ENCODE assay signal across 26 cellular contexts in the genomic region with DNA sequence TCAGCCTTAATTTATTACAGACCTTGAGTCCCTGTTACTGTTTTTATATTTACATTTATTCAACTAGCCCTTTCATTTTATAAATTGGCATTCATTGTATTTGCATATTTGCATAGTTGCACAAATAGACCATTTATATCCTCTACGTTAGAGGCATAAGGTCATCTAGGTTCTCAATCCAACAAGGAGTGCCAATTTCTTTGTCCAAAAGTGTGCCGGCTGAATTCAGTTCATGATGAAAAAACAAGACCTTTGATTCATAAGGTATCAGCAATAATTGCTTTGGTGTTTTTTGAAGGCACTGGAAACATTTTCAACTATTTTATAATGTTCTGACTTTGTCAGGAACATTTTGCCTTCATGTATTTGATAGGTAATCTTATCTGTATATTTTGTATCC. TPM values are rescaled to one million over a fixed set of nuclear protein-coding genes. Genes with fewer than 3 reads are reported as not detected.
"Had no signal": no experiment of that assay in that cellular context is flagged by ENCODE, and none has a peak within 500 bp of the region (broad histone marks: within the 10 kb centered on the region; RNA-seq: fewer than 3 reads in every experiment).

No MANE protein-coding gene starts in this region.

- DNase-seq: activated CD4-positive, alpha-beta T cell treated with anti-CD3 and anti-CD28 coated beads for 48 hours; activated CD4-positive, alpha-beta T cell treated with anti-CD3 and anti-CD28 coated beads, Interleukin-2, amount 50 U/mL, for 4 hours; activated CD4-positive, CD25-positive, alpha-beta regulatory T cell treated with anti-CD3 and anti-CD28 coated beads, Interleukin-2, amount 50 U/mL, for 72 hours; activated CD8-positive, alpha-beta memory T cell treated with anti-CD3 and anti-CD28 coated beads, Interleukin-2, amount 50 U/mL, for 48 hours; activated CD8-positive, alpha-beta T cell treated with anti-CD3 and anti-CD28 coated beads, Interleukin-2, amount 10 ng/mL, durations not matched to agents 7 days and 5 days; activated effector memory CD4-positive, alpha-beta T cell treated with Interleukin-2 at 50 U/mL for 16 hours; activated naive CD4-positive, alpha-beta T cell; activated T-cell treated with anti-CD3 and anti-CD28 coated beads, Interleukin-2, amount 50 U/mL, for 1 hour; aorta; central memory CD4-positive, alpha-beta T cell; Kasumi-1; KBM-7; NCI-H1092; NCI-H1417; NCI-H1930; NCI-H510A treated with DMSO at 0.1 percent for 48 hours; PC-9; SHP77 treated with DMSO at 0.1 percent for 48 hours had no signal

- H3K27ac Mint-ChIP-seq: activated CD8-positive, alpha-beta T cell treated with anti-CD3 and anti-CD28 coated beads, Interleukin-2, amount 10 ng/mL, durations not matched to agents 7 days and 5 days; activated naive CD4-positive, alpha-beta T cell treated with anti-CD3 and anti-CD28 coated beads, Interleukin-2, amount 50 U/mL, for 24 hours; activated T-helper 1 cell treated with anti-CD3 and anti-CD28 coated beads, Interleukin-12 subunit alpha, Interleukin-12 subunit beta, Interleukin-2, Interleukin-4 antibody, amounts not matched to agents 30 ng/mL and 10 ng/mL and 1 ng/mL, durations not matched to agents 14 hours and 24 hours and 36 hours; T-helper 1 cell treated with Interleukin-12 subunit alpha and Interleukin-12 subunit beta and Interleukin-4 antibody, amounts not matched to agents 30 μg/mL and 1 μg/mL, for 36 hours had no signal

- H3K9me3 Mint-ChIP-seq: activated naive CD4-positive, alpha-beta T cell treated with anti-CD3 and anti-CD28 coated beads, Interleukin-2, amount 50 U/mL, for 24 hours; activated T-helper 1 cell treated with anti-CD3 and anti-CD28 coated beads, Interleukin-12 subunit alpha, Interleukin-12 subunit beta, Interleukin-2, Interleukin-4 antibody, amounts not matched to agents 30 ng/mL and 10 ng/mL and 1 ng/mL, durations not matched to agents 14 hours and 24 hours and 36 hours; T-helper 1 cell treated with Interleukin-12 subunit alpha and Interleukin-12 subunit beta and Interleukin-4 antibody, amounts not matched to agents 30 μg/mL and 1 μg/mL, for 36 hours had no signal

- H3K4me3 ChIP-seq: PC-9 had no signal

- ATAC-seq: activated CD8-positive, alpha-beta T cell treated with anti-CD3 and anti-CD28 coated beads, Interleukin-2, amount 10 ng/mL, durations not matched to agents 7 days and 5 days; WTC11 had no signal

- H3K27me3 Mint-ChIP-seq: activated naive CD4-positive, alpha-beta T cell treated with anti-CD3 and anti-CD28 coated beads, Interleukin-2, amount 50 U/mL, for 24 hours had no signal

- H3K27ac ChIP-seq: PC-9 had no signal

- H3K4me3 Mint-ChIP-seq: activated CD8-positive, alpha-beta T cell treated with anti-CD3 and anti-CD28 coated beads, Interleukin-2, amount 10 ng/mL, durations not matched to agents 7 days and 5 days; activated naive CD4-positive, alpha-beta T cell treated with anti-CD3 and anti-CD28 coated beads, Interleukin-2, amount 50 U/mL, for 24 hours; activated T-helper 1 cell treated with anti-CD3 and anti-CD28 coated beads, Interleukin-12 subunit alpha, Interleukin-12 subunit beta, Interleukin-2, Interleukin-4 antibody, amounts not matched to agents 30 ng/mL and 10 ng/mL and 1 ng/mL, durations not matched to agents 14 hours and 24 hours and 36 hours; T-helper 1 cell treated with Interleukin-12 subunit alpha and Interleukin-12 subunit beta and Interleukin-4 antibody, amounts not matched to agents 30 μg/mL and 1 μg/mL, for 36 hours; WTC11 had no signal

- H3K4me1 Mint-ChIP-seq: activated naive CD4-positive, alpha-beta T cell treated with anti-CD3 and anti-CD28 coated beads, Interleukin-2, amount 50 U/mL, for 24 hours had no signal

RNA-seq across cellular contexts. Expression of gene NANOGP8, which starts 33.9 kb away (rescaled TPM):
- total RNA-seq: activated CD8-positive, alpha-beta T cell treated with anti-CD3 and anti-CD28 coated beads, Interleukin-2, amount 10 ng/mL, durations not matched to agents 7 days and 5 days; activated T-helper 1 cell treated with anti-CD3 and anti-CD28 coated beads, Interleukin-12 subunit alpha, Interleukin-12 subunit beta, Interleukin-2, Interleukin-4 antibody, amounts not matched to agents 30 ng/mL and 10 ng/mL and 1 ng/mL, durations not matched to agents 14 hours and 24 hours and 36 hours; bronchial epithelial cell; chondrocyte; M059J; PC-9; SK-MEL-5 had no signal
